29 cellular contexts compared by ENCODE assay signal in the genomic region with DNA sequence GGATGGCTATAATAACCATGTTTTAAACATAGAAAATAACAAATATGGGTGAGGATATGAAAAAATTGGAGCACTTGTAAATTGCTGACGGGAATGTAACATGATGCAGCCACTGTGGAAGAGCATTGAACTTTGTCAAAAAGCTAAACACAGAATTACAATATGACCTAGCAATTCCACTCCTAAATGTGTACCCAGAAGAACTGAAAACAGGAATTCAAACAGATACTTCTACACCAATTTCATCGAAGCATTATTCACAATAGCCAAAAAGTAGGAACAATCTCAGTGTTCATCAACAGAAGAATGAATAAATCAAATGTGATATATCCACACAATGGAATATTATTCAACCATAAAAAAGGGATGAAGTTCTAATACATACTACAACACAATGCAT.
"Had no signal": no experiment of that assay in that cellular context is flagged by ENCODE, and none has a peak within 500 bp of the region (broad histone marks: within the 10 kb centered on the region; RNA-seq: fewer than 3 reads in every experiment).

No MANE protein-coding gene starts in this region.

- H3K27ac ChIP-seq: colonic mucosa, coronary artery, dorsolateral prefrontal cortex, epithelial cell of prostate, esophagus muscularis mucosa, esophagus squamous epithelium, foreskin keratinocyte, gastrocnemius medialis, gastroesophageal sphincter, heart left ventricle, heart right ventricle, hepatocyte had no signal

- H3K4me3 ChIP-seq: colonic mucosa, coronary artery, dorsolateral prefrontal cortex, esophagus muscularis mucosa, esophagus squamous epithelium, gastrocnemius medialis, gastroesophageal sphincter, heart left ventricle, heart right ventricle, hepatocyte had no signal

- H2AFZ ChIP-seq: hepatocyte had no signal

- H3K27ac Mint-ChIP-seq: dendritic cell treated with granulocyte-macrophage colony-stimulating factor and Interleukin-4, amounts not matched to agents 40 ng/mL and 50 ng/mL, for 4 days; effector memory CD8-positive, alpha-beta T cell; endodermal cell had no signal

- H3K79me2 ChIP-seq: hepatocyte had no signal

- H3K4me1 ChIP-seq: colonic mucosa, esophagus muscularis mucosa, esophagus squamous epithelium, foreskin keratinocyte, gastrocnemius medialis, gastroesophageal sphincter, heart left ventricle, heart right ventricle had no signal

- H3K27me3 ChIP-seq: colonic mucosa, dorsolateral prefrontal cortex, esophagus muscularis mucosa, esophagus squamous epithelium, foreskin keratinocyte, gastrocnemius medialis, gastroesophageal sphincter, heart left ventricle, hepatocyte had no signal

- H3K27me3 Mint-ChIP-seq: dendritic cell treated with granulocyte-macrophage colony-stimulating factor and Interleukin-4, amounts not matched to agents 40 ng/mL and 50 ng/mL, for 4 days had no signal

- H3K9me3 ChIP-seq: colonic mucosa had no signal

- H3K4me2 ChIP-seq: hepatocyte had no signal

- H3K36me3 ChIP-seq: colonic mucosa, esophagus muscularis mucosa, esophagus squamous epithelium, gastrocnemius medialis, gastroesophageal sphincter, heart left ventricle, heart right ventricle had no signal

- DNase-seq: colonic mucosa; cortex of kidney; dermis blood vessel endothelial cell; dorsolateral prefrontal cortex; effector CD4-positive, alpha-beta T cell; effector CD8-positive, alpha-beta T cell; effector memory CD4-positive, alpha-beta T cell; effector memory CD8-positive, alpha-beta T cell; endodermal cell; erythroblast; esophagus squamous epithelium; foreskin fibroblast; foreskin keratinocyte; foreskin melanocyte; gastrocnemius medialis; glutamatergic neuron; head of caudate nucleus; heart left ventricle; heart right ventricle had no signal

- ATAC-seq: effector memory CD8-positive, alpha-beta T cell; esophagus mucosa; foreskin keratinocyte; gastrocnemius medialis; gastroesophageal sphincter; heart left ventricle; heart right ventricle had no signal

- H3K4me3 Mint-ChIP-seq: dendritic cell treated with granulocyte-macrophage colony-stimulating factor and Interleukin-4, amounts not matched to agents 40 ng/mL and 50 ng/mL, for 4 days; effector memory CD8-positive, alpha-beta T cell; endodermal cell had no signal

- H3K4me1 Mint-ChIP-seq: endodermal cell had no signal

- FAIRE-seq: endometrium, endothelial cell of umbilical vein, frontal cortex had no signal
